In genomic region chr6:13574149-13574570, GRCh38 we compare ENCODE assay signal across 1 cellular context.
A peak's percentile ranks its signal among the peaks of the same experiment; 100 is the strongest.
TF ChIP-seq lines count a peak whose summit lies in the region.

No MANE protein-coding gene starts in this region.

TF ChIP-seq in SK-N-SH, 30 proteins besides CTCF, POLR2A, EP300 and RAD21 (continued from another document):
- TF ChIP-seq MAX (IDR thresholded peaks at IDR 0.05; ENCODE audit: low read depth) (peak; percentile 7; the same call in 1 of the 2 replicates), NRF1 (IDR thresholded peaks at IDR 0.05; ENCODE audit: low read depth, low read length) (peak; percentile 95)
